In genomic region chr6:164690702-164691500, GRCh38 we compare ENCODE assay signal across 16 cellular contexts.
"Had no signal": no experiment of that assay in that cellular context is flagged by ENCODE, and none has a peak within 500 bp of the region (broad histone marks: within the 10 kb centered on the region; RNA-seq: fewer than 3 reads in every experiment).

No MANE protein-coding gene starts in this region.

- FAIRE-seq: endometrium had no signal

- H3K27me3 Mint-ChIP-seq: naive thymus-derived CD4-positive, alpha-beta T cell had no signal

- ATAC-seq: esophagus mucosa; gastrocnemius medialis; left colon; left ventricle myocardium superior; naive thymus-derived CD4-positive, alpha-beta T cell; right cardiac atrium had no signal

- H3K27ac Mint-ChIP-seq: nephron progenitor cell had no signal

- H3K9me3 Mint-ChIP-seq: nephron progenitor cell had no signal

- DNase-seq: effector memory CD4-positive, alpha-beta T cell; gastrocnemius medialis; glutamatergic neuron; left colon; left ventricle myocardium superior; mesendoderm; naive thymus-derived CD4-positive, alpha-beta T cell; nephron progenitor cell; right cardiac atrium; small intestine; stimulated activated CD4-positive, alpha-beta T cell treated with anti-CD3 and anti-CD28 coated beads, Interleukin-12 subunit alpha, Interleukin-12 subunit beta, amount 100 ng/mL, for 4 hours; stimulated activated naive CD4-positive, alpha-beta T cell; stomach; trophoblast cell had no signal

- H3K4me3 Mint-ChIP-seq: naive thymus-derived CD4-positive, alpha-beta T cell; nephron progenitor cell had no signal

- H3K4me1 Mint-ChIP-seq: naive thymus-derived CD4-positive, alpha-beta T cell; nephron progenitor cell had no signal
